Comparison of ENCODE assay signal across 1 cellular context in genomic region chr1:44029260-44029910, GRCh38.
TF ChIP-seq lines count a peak whose summit lies in the region.

No MANE protein-coding gene starts in this region.

TF ChIP-seq in K562, 482 proteins besides CTCF, POLR2A, EP300 and RAD21 (continues in another document):
- TF ChIP-seq FOXP1 (CRISPR knock-in tag; IDR thresholded peaks at IDR 0.05), result peak; percentile 50; the same call in 1 of the 2 replicates
- no peak for TF ChIP-seq MCM5 (IDR thresholded peaks at IDR 0.05; ENCODE audit: low read depth)
- TF ChIP-seq HLTF (IDR thresholded peaks at IDR 0.05), result no peak
- no peak for TF ChIP-seq POLR2H (tag; IDR thresholded peaks at IDR 0.05; ENCODE audit: low read depth)
- no peak for TF ChIP-seq ZBTB12 (CRISPR knock-in tag; IDR thresholded peaks at IDR 0.05)
- no peak for TF ChIP-seq RAD51 (IDR thresholded peaks at IDR 0.05; ENCODE audit: borderline replicate concordance, low read depth)
- no peak for TF ChIP-seq MTF1 (CRISPR knock-in tag; IDR thresholded peaks at IDR 0.05; ENCODE audit: borderline replicate concordance)
- no peak for TF ChIP-seq RBFOX2 (IDR thresholded peaks at IDR 0.05; ENCODE audit: low read depth, low read length)
- peak; percentile 56; the same call in 1 of the 2 replicates for TF ChIP-seq NFRKB (IDR thresholded peaks at IDR 0.05; ENCODE audit: low read depth)
- TF ChIP-seq SMARCB1 (IDR thresholded peaks at IDR 0.05; ENCODE audit: insufficient read length, low read depth), result no peak
- TF ChIP-seq ARHGAP35 (IDR thresholded peaks at IDR 0.05; ENCODE audit: partially characterized antibody), result peak; percentile 40
- TF ChIP-seq ZBTB2 (IDR thresholded peaks at IDR 0.05), result peak; percentile 79
- no peak; the same call in 1 of the 2 replicates for TF ChIP-seq NR2C2 (CRISPR knock-in tag; IDR thresholded peaks at IDR 0.05)
- TF ChIP-seq NR2C2 (tag; IDR thresholded peaks at IDR 0.05), result no peak
- no peak for TF ChIP-seq ZBTB7A (IDR thresholded peaks at IDR 0.05; ENCODE audit: borderline replicate concordance, control insufficient read depth, low read depth, low read length)
- TF ChIP-seq NRF1 (conservative IDR thresholded peaks at IDR 0.05 in 1 of 2, IDR thresholded peaks at IDR 0.05 in 1 of 2), result peak; percentile 90 to 91
- no peak for TF ChIP-seq NFYB (IDR thresholded peaks at IDR 0.05; ENCODE audit: extremely low read depth, insufficient read length)
- TF ChIP-seq MAFK (IDR thresholded peaks at IDR 0.05; ENCODE audit: low read length), result no peak
- TF ChIP-seq RHOXF2B (CRISPR knock-in tag; conservative IDR thresholded peaks at IDR 0.05), result no peak
- no peak for TF ChIP-seq ZZZ3 (IDR thresholded peaks at IDR 0.05)
- no peak for TF ChIP-seq ZFX (CRISPR knock-in tag; IDR thresholded peaks at IDR 0.05)
- no peak for TF ChIP-seq DDX20 (tag; IDR thresholded peaks at IDR 0.05; ENCODE audit: low read depth)
- TF ChIP-seq NCOA4 (IDR thresholded peaks at IDR 0.05; ENCODE audit: partially characterized antibody), result no peak
- no peak for TF ChIP-seq SRSF9 (IDR thresholded peaks at IDR 0.05; ENCODE audit: borderline replicate concordance, low read depth, low read length)
- no peak for TF ChIP-seq ZHX1 (conservative IDR thresholded peaks at IDR 0.05; ENCODE audit: low read length)
- no peak for TF ChIP-seq ZNF655 (CRISPR knock-in tag; IDR thresholded peaks at IDR 0.05)
- no peak for TF ChIP-seq MGA (IDR thresholded peaks at IDR 0.05)
- TF ChIP-seq BRF2 (IDR thresholded peaks at IDR 0.05; ENCODE audit: borderline replicate concordance, insufficient read depth, insufficient read length), result no peak
- peak in 1 of 2 experiments; percentile 75; a peak in 2 of 4 replicates for TF ChIP-seq FOXA3 (CRISPR knock-in tag; conservative IDR thresholded peaks at IDR 0.05 in 1 of 2, IDR thresholded peaks at IDR 0.05 in 1 of 2)
- TF ChIP-seq POLR2G (IDR thresholded peaks at IDR 0.05; ENCODE audit: low read depth, low read length), result no peak
- TF ChIP-seq FOXK2 (conservative IDR thresholded peaks at IDR 0.05 in 1 of 2, IDR thresholded peaks at IDR 0.05 in 1 of 2; ENCODE audit: low read depth in 2 of 2), result 0 out of 4 replicates have a peak, but pooled peaks of 1 of the 2 experiments have one; percentile 60
- TF ChIP-seq STAT5B (CRISPR knock-in tag; IDR thresholded peaks at IDR 0.05), result no peak
- TF ChIP-seq MLLT1 (IDR thresholded peaks at IDR 0.05), result peak in 1 of 2 experiments; percentile 64; a peak in 2 of 4 replicates
- TF ChIP-seq KAT8 (IDR thresholded peaks at IDR 0.05; ENCODE audit: low read depth), result no peak
- no peak for TF ChIP-seq JUN (IDR thresholded peaks at IDR 0.05; ENCODE audit: borderline replicate concordance, low read depth, low read length)
- TF ChIP-seq JUN (CRISPR knock-in tag; IDR thresholded peaks at IDR 0.05; ENCODE audit: borderline replicate concordance), result peak; percentile 79; the same call in 1 of the 2 replicates
- TF ChIP-seq XRCC5 (IDR thresholded peaks at IDR 0.05; ENCODE audit: low read depth, low read length), result 0 out of 2 replicates have a peak, but pooled peaks have one; percentile 18
- no peak for TF ChIP-seq FOXA1 (IDR thresholded peaks at IDR 0.05; ENCODE audit: borderline replicate concordance)
- TF ChIP-seq HDGF (IDR thresholded peaks at IDR 0.05), result 0 out of 2 replicates have a peak, but pooled peaks have one; percentile 30
- TF ChIP-seq PCBP2 (IDR thresholded peaks at IDR 0.05; ENCODE audit: low read depth, low read length, poor library complexity, severe bottlenecking), result no peak
- no peak for TF ChIP-seq FOS (IDR thresholded peaks at IDR 0.05; ENCODE audit: extremely low read depth, insufficient read length)
- TF ChIP-seq TRIM24 (IDR thresholded peaks at IDR 0.05), result no peak
- no peak for TF ChIP-seq GATAD2A (IDR thresholded peaks at IDR 0.05)
- no peak for TF ChIP-seq LEF1 (IDR thresholded peaks at IDR 0.05)
- 0 out of 2 replicates have a peak, but pooled peaks have one; percentile 74 for TF ChIP-seq MIER1 (IDR thresholded peaks at IDR 0.05; ENCODE audit: low read depth)
- TF ChIP-seq ATF7 (IDR thresholded peaks at IDR 0.05), result no peak
